In the genomic region with DNA sequence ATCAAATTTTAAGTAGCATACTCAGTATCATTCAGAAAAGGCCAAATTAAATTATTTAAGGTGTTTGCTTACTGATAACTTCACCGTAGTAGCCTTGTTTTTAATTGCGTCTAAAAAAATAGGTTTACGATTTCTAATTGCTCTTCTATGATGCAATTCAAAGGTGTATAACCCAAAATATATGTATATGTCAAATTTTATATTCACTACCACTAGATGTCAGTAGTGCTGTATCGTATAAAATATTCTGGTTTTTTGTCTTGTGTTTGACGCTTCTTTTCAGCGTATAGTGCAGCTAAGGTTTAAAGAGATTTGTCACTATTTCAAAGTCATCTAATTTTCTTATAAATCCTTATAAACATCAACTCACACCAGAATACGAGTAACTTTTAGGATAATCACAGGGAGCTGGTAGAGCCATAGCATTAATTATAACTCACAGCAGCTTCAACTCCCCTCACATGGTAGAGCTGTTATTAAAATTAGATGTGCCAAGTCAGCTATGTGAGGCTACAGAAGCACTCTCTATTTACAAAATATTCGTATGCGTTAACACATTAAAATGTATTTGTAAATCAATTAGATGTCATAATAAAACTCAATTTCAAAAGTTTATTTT, we compare ENCODE assay signal across 8 cellular contexts.
DNase-seq lines count a peak whose midpoint lies in the region; ATAC-seq and TF ChIP-seq lines count a peak whose summit lies in the region.

No MANE protein-coding gene starts in this region.

- peak overlapping the region; percentile 86 for H3K4me3 ChIP-seq in iPS-15b (ENCODE audit: low read depth, low read length)
- H3K4me3 ChIP-seq in tibial artery: peak overlapping the region; percentile 93 to 94

- no peak overlapping the region for H3K9ac ChIP-seq in iPS-15b (ENCODE audit: low read depth, low read length)

- peak; percentile 78 for DNase-seq in NCI-H510A treated with DMSO at 0.1 percent for 48 hours (lab: John Stamatoyannopoulos, UW)
- DNase-seq in NCI-H510A (lab: John Stamatoyannopoulos, UW): no peak
- DNase-seq in NCI-H128 (lab: John Stamatoyannopoulos, UW; ENCODE audit: unreplicated experiment): peak; percentile 32
- no peak for DNase-seq in tibial artery
- DNase-seq in stimulated activated naive B cell treated with anti-CD40 and anti-IgM and Interleukin-4, amounts not matched to agents 10 μg/mL and 1 μg/mL and 100 μg/mL, for 72 hours: no peak
- DNase-seq in activated CD4-positive, alpha-beta T cell treated with anti-CD3 and anti-CD28 coated beads for 4 hours: no peak

- H3K27me3 Mint-ChIP-seq in stimulated activated naive B cell treated with anti-CD40 and anti-IgM and Interleukin-4, amounts not matched to agents 10 μg/mL and 1 μg/mL and 100 μg/mL, for 72 hours: peaks cover 9 to 10% of the 10 kb centered on the region in 2 donors

- peak overlapping the region; percentile 98; the same call in 1 of the 2 replicates for H3K27ac ChIP-seq in VCaP
- peak overlapping the region; percentile 30 to 97 for H3K27ac ChIP-seq in tibial artery

- intact Hi-C loops in tibial artery (cut with DNase I; ENCODE audit: low total_unique reads): loop anchor here (2.0 kb wide), 1 partner anchor 218 kb away; no protein-coding TSS in a partner anchor

- peak; percentile 75 for TF ChIP-seq CTCF in VCaP (conservative IDR thresholded peaks at IDR 0.05)
- peak; percentile 62 to 71 for TF ChIP-seq CTCF in tibial artery (IDR thresholded peaks at IDR 0.05)

- no peak overlapping the region for H3K27ac Mint-ChIP-seq in stimulated activated naive B cell treated with anti-CD40 and anti-IgM and Interleukin-4, amounts not matched to agents 10 μg/mL and 1 μg/mL and 100 μg/mL, for 72 hours

- H3K9me3 ChIP-seq in iPS-15b (ENCODE audit: control insufficient read depth, insufficient read depth, low read length) (no peaks in the 10 kb centered on the region), tibial artery (no peaks in the 10 kb centered on the region)

- H3K4me1 ChIP-seq in iPS-15b (ENCODE audit: control insufficient read depth, insufficient read depth, low read length) (peaks cover 22% of the 10 kb centered on the region), tibial artery (peaks cover 0 to 69% (median 26%) of the 10 kb centered on the region in 4 donors)

- H3K4me1 Mint-ChIP-seq in stimulated activated naive B cell treated with anti-CD40 and anti-IgM and Interleukin-4, amounts not matched to agents 10 μg/mL and 1 μg/mL and 100 μg/mL, for 72 hours: peaks cover 17 to 29% of the 10 kb centered on the region in 2 donors

- no peak overlapping the region for H3K4me3 Mint-ChIP-seq in stimulated activated naive B cell treated with anti-CD40 and anti-IgM and Interleukin-4, amounts not matched to agents 10 μg/mL and 1 μg/mL and 100 μg/mL, for 72 hours

- H3K36me3 ChIP-seq in iPS-15b (ENCODE audit: control insufficient read depth, insufficient read depth, low read length) (peaks cover 9% of the 10 kb centered on the region), tibial artery (peaks cover 0 to 10% (median 9%) of the 10 kb centered on the region in 3 donors)

- peaks cover 0 to 6% of the 10 kb centered on the region in 2 donors for H3K36me3 Mint-ChIP-seq in stimulated activated naive B cell treated with anti-CD40 and anti-IgM and Interleukin-4, amounts not matched to agents 10 μg/mL and 1 μg/mL and 100 μg/mL, for 72 hours

- H3K27me3 ChIP-seq in iPS-15b (ENCODE audit: control insufficient read depth, insufficient read depth, low read length) (no peaks in the 10 kb centered on the region), tibial artery (no peaks in the 10 kb centered on the region)

- no peaks in the 10 kb centered on the region for H3K9me3 Mint-ChIP-seq in stimulated activated naive B cell treated with anti-CD40 and anti-IgM and Interleukin-4, amounts not matched to agents 10 μg/mL and 1 μg/mL and 100 μg/mL, for 72 hours

- no peak for ATAC-seq in stimulated activated naive B cell treated with anti-CD40 and anti-IgM and Interleukin-4, amounts not matched to agents 10 μg/mL and 1 μg/mL and 100 μg/mL, for 72 hours (replicated peaks)

Comparison
In these comparisons a context has a peak if more than half of its experiments do, and no peak if none do; other contexts are left out.
1. DNase-seq: peak in NCI-H510A treated with DMSO at 0.1 percent for 48 hours (single experiment) and NCI-H128 (single experiment); none in NCI-H510A (single experiment), tibial artery (0 of 2), stimulated activated naive B cell treated with anti-CD40 and anti-IgM and Interleukin-4, amounts not matched to agents 10 μg/mL and 1 μg/mL and 100 μg/mL, for 72 hours (single experiment) and activated CD4-positive, alpha-beta T cell treated with anti-CD3 and anti-CD28 coated beads for 4 hours (0 of 2).